Comparison of ENCODE assay signal across 1 cellular context in the genomic region with DNA sequence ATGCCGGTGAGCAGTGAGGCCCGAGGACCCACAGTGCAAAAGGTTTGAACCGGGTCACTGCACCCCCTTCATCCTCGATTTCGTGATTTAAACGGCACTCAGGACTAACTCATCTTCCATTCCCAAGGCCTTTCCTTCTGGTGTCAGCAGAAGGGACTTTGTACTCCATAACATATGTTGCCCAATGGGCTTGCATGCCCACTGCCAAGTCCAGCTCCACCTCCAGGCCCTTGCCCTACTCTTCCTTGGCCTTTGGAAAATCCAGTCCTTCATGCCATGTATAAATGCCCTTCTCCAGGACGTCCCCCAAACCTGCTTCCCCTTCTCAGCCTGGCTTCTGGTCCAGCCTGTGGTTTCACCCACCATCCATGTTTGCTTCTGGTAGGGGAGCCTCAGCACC. TPM values are rescaled to one million over a fixed set of nuclear protein-coding genes. Genes with fewer than 3 reads are reported as not detected.
"Had no signal": no experiment of that assay in that cellular context is flagged by ENCODE, and none has a peak within 500 bp of the region (broad histone marks: within the 10 kb centered on the region; RNA-seq: fewer than 3 reads in every experiment).

No MANE protein-coding gene starts in this region.

RNA-seq across cellular contexts. Expression of a gene that starts 0.4 kb away (rescaled TPM):
- polyA plus RNA-seq: immature natural killer cell had no signal
